ENCODE assay signal across 1 cellular context in genomic region chr14:54870154-54871090, GRCh38.
A peak's percentile ranks its signal among the peaks of the same experiment; 100 is the strongest.
TF ChIP-seq lines count a peak whose summit lies in the region.

No MANE protein-coding gene starts in this region.

TF ChIP-seq in GM12878, 131 proteins besides CTCF, POLR2A, EP300 and RAD21:
- TF ChIP-seq YY1 (IDR thresholded peaks at IDR 0.05; ENCODE audit: low read depth, low read length), result peak; percentile 48; the same call in 1 of the 2 replicates
TF ChIP-seq in GM12878: peak in this region for 1; not testable (repeated sequence) for 130.
